In the genomic region with DNA sequence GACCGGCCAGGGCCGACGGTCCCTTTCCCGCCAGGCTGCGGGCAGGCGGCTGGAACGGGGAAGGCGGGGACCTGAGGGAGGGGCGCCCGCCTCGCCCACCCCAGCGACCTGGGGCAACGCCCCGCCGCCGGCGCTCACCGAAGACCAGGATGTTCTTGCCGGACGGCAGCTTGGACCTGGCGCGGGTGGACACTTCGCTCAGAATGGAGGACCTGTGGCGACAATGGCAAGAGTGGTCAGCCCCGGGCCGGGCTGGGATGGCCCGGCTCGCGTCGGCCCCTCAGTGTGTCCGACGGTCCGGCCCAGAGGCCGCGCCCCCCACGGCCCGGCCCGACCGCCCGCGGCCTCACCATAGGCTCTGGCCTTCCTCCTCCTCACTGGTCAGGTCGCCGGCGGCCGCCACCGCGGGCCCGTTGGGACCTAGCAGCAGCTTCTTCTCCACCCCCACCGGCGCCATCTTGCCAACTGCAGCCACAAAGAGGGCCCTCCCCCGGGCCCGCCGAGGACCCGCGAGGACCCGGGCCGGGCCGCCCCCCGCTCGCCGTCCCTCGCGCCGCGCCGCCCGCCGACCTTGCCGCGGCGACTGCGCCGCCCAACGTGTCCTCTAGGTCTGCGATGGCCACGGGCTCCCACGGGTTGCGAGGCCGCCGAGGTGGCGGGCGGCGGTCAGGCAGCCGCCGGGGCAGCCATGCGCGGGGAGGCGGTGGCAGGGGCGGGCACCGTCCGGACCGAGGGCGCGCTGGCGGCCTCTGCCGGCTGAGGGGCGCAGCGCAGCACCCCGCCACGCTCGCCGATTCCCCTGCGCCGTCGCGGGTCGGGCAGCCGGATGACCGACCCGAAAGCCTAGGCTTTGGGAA, we compare ENCODE assay signal across 1 cellular context.
A peak's percentile ranks its signal among the peaks of the same experiment; 100 is the strongest.
TF ChIP-seq lines count a peak whose summit lies in the region.

A gene (minus strand): TSS at position 475 of the 857 bp plus-strand sequence. CDS start 18 bp downstream, at position 457.

TF ChIP-seq in HepG2, 621 proteins besides CTCF, POLR2A, EP300 and RAD21 (continued from another document and continues in another):
- TF ChIP-seq, protein P1, sequence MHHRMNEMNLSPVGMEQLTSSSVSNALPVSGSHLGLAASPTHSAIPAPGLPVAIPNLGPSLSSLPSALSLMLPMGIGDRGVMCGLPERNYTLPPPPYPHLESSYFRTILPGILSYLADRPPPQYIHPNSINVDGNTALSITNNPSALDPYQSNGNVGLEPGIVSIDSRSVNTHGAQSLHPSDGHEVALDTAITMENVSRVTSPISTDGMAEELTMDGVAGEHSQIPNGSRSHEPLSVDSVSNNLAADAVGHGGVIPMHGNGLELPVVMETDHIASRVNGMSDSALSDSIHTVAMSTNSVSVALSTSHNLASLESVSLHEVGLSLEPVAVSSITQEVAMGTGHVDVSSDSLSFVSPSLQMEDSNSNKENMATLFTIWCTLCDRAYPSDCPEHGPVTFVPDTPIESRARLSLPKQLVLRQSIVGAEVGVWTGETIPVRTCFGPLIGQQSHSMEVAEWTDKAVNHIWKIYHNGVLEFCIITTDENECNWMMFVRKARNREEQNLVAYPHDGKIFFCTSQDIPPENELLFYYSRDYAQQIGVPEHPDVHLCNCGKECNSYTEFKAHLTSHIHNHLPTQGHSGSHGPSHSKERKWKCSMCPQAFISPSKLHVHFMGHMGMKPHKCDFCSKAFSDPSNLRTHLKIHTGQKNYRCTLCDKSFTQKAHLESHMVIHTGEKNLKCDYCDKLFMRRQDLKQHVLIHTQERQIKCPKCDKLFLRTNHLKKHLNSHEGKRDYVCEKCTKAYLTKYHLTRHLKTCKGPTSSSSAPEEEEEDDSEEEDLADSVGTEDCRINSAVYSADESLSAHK (CRISPR knock-in tag; IDR thresholded peaks at IDR 0.05; ENCODE audit: borderline replicate concordance): no peak
- no peak for TF ChIP-seq REXO4 (CRISPR knock-in tag; IDR thresholded peaks at IDR 0.05; ENCODE audit: borderline replicate concordance)
- no peak for TF ChIP-seq ZMYM3 (CRISPR knock-in tag; IDR thresholded peaks at IDR 0.05)
- TF ChIP-seq, protein P2, sequence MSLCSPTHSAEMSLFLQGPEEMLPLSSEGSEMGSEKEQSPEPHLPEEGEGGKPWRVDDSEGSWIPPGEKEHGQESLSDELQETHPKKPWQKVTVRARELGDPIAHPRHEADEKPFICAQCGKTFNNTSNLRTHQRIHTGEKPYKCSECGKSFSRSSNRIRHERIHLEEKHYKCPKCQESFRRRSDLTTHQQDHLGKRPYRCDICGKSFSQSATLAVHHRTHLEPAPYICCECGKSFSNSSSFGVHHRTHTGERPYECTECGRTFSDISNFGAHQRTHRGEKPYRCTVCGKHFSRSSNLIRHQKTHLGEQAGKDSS (CRISPR knock-in tag; IDR thresholded peaks at IDR 0.05; ENCODE audit: borderline replicate concordance, low read depth): no peak
- 0 out of 2 replicates have a peak, but pooled peaks have one; percentile 12 for TF ChIP-seq HNF4G (IDR thresholded peaks at IDR 0.05; ENCODE audit: borderline replicate concordance, low read depth, low read length)
- 0 out of 2 replicates have a peak, but pooled peaks have one; percentile 17 for TF ChIP-seq HNF4G (CRISPR knock-in tag; IDR thresholded peaks at IDR 0.05; ENCODE audit: borderline replicate concordance, low read depth)
- TF ChIP-seq ZSCAN9 (CRISPR knock-in tag; IDR thresholded peaks at IDR 0.05; ENCODE audit: borderline replicate concordance): 0 out of 2 replicates have a peak, but pooled peaks have one; percentile 17
- TF ChIP-seq KLF13 (CRISPR knock-in tag; IDR thresholded peaks at IDR 0.05): no peak
- TF ChIP-seq SYNCRIP (IDR thresholded peaks at IDR 0.05; ENCODE audit: insufficient read depth, low read depth, low read length): no peak
- TF ChIP-seq, protein P3, sequence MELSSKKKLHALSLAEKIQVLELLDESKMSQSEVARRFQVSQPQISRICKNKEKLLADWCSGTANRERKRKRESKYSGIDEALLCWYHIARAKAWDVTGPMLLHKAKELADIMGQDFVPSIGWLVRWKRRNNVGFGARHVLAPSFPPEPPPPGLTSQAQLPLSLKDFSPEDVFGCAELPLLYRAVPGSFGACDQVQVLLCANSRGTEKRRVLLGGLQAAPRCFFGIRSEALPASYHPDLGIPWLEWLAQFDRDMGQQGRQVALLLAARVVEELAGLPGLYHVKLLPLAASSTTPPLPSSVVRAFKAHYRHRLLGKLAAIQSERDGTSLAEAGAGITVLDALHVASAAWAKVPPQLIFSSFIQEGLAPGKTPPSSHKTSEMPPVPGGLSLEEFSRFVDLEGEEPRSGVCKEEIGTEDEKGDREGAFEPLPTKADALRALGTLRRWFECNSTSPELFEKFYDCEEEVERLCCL (CRISPR knock-in tag; IDR thresholded peaks at IDR 0.05; ENCODE audit: borderline replicate concordance): no peak
- TF ChIP-seq ZNF616 (CRISPR knock-in tag; IDR thresholded peaks at IDR 0.05; ENCODE audit: low read depth): 0 out of 2 replicates have a peak, but pooled peaks have one; percentile 33
- TF ChIP-seq, protein P4, sequence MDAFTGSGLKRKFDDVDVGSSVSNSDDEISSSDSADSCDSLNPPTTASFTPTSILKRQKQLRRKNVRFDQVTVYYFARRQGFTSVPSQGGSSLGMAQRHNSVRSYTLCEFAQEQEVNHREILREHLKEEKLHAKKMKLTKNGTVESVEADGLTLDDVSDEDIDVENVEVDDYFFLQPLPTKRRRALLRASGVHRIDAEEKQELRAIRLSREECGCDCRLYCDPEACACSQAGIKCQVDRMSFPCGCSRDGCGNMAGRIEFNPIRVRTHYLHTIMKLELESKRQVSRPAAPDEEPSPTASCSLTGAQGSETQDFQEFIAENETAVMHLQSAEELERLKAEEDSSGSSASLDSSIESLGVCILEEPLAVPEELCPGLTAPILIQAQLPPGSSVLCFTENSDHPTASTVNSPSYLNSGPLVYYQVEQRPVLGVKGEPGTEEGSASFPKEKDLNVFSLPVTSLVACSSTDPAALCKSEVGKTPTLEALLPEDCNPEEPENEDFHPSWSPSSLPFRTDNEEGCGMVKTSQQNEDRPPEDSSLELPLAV (CRISPR knock-in tag; conservative IDR thresholded peaks at IDR 0.05; ENCODE audit: low read depth): no peak
- TF ChIP-seq ZNF766 (CRISPR knock-in tag; IDR thresholded peaks at IDR 0.05; ENCODE audit: borderline replicate concordance): peak; percentile 30; the same call in 1 of the 2 replicates
- no peak for TF ChIP-seq ZC3H13 (CRISPR knock-in tag; IDR thresholded peaks at IDR 0.05)
- TF ChIP-seq RBM22 (optimal IDR thresholded peaks at IDR 0.05; ENCODE audit: low read length): no peak
- no peak; the same call in 1 of the 2 replicates for TF ChIP-seq RXRA (CRISPR knock-in tag; IDR thresholded peaks at IDR 0.05)
- TF ChIP-seq HNRNPLL (IDR thresholded peaks at IDR 0.05; ENCODE audit: low read depth, low read length, poor library complexity, severe bottlenecking): peak; percentile 57
- peak; percentile 34; the same call in 1 of the 2 replicates for TF ChIP-seq ESRRA (CRISPR knock-in tag; IDR thresholded peaks at IDR 0.05; ENCODE audit: low read depth)
- no peak for TF ChIP-seq NFIC (IDR thresholded peaks at IDR 0.05; ENCODE audit: low read length)
- TF ChIP-seq, protein P5, sequence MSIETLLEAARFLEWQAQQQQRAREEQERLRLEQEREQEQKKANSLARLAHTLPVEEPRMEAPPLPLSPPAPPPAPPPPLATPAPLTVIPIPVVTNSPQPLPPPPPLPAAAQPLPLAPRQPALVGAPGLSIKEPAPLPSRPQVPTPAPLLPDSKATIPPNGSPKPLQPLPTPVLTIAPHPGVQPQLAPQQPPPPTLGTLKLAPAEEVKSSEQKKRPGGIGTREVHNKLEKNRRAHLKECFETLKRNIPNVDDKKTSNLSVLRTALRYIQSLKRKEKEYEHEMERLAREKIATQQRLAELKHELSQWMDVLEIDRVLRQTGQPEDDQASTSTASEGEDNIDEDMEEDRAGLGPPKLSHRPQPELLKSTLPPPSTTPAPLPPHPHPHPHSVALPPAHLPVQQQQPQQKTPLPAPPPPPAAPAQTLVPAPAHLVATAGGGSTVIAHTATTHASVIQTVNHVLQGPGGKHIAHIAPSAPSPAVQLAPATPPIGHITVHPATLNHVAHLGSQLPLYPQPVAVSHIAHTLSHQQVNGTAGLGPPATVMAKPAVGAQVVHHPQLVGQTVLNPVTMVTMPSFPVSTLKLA (IDR thresholded peaks at IDR 0.05): no peak
- no peak for TF ChIP-seq ZNF530 (CRISPR knock-in tag; IDR thresholded peaks at IDR 0.05; ENCODE audit: low read depth)
- TF ChIP-seq SP4 (CRISPR knock-in tag; IDR thresholded peaks at IDR 0.05): peak; percentile 80
- TF ChIP-seq ZNF143 (CRISPR knock-in tag; IDR thresholded peaks at IDR 0.05): no peak
- peak; percentile 77 for TF ChIP-seq ZNF747 (CRISPR knock-in tag; IDR thresholded peaks at IDR 0.05; ENCODE audit: borderline replicate concordance)
- TF ChIP-seq, protein P6, sequence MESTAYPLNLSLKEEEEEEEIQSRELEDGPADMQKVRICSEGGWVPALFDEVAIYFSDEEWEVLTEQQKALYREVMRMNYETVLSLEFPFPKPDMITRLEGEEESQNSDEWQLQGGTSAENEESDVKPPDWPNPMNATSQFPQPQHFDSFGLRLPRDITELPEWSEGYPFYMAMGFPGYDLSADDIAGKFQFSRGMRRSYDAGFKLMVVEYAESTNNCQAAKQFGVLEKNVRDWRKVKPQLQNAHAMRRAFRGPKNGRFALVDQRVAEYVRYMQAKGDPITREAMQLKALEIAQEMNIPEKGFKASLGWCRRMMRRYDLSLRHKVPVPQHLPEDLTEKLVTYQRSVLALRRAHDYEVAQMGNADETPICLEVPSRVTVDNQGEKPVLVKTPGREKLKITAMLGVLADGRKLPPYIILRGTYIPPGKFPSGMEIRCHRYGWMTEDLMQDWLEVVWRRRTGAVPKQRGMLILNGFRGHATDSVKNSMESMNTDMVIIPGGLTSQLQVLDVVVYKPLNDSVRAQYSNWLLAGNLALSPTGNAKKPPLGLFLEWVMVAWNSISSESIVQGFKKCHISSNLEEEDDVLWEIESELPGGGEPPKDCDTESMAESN (CRISPR knock-in tag; conservative IDR thresholded peaks at IDR 0.05): peak; percentile 54
- TF ChIP-seq, protein P7, sequence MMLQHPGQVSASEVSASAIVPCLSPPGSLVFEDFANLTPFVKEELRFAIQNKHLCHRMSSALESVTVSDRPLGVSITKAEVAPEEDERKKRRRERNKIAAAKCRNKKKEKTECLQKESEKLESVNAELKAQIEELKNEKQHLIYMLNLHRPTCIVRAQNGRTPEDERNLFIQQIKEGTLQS (CRISPR knock-in tag; IDR thresholded peaks at IDR 0.05): peak; percentile 37
- no peak for TF ChIP-seq RFX5 (IDR thresholded peaks at IDR 0.05; ENCODE audit: low read depth, low read length)
- TF ChIP-seq ZNF879 (CRISPR knock-in tag; IDR thresholded peaks at IDR 0.05): no peak
- no peak for TF ChIP-seq ZNF615 (CRISPR knock-in tag; IDR thresholded peaks at IDR 0.05; ENCODE audit: borderline replicate concordance)
- TF ChIP-seq, protein P8, sequence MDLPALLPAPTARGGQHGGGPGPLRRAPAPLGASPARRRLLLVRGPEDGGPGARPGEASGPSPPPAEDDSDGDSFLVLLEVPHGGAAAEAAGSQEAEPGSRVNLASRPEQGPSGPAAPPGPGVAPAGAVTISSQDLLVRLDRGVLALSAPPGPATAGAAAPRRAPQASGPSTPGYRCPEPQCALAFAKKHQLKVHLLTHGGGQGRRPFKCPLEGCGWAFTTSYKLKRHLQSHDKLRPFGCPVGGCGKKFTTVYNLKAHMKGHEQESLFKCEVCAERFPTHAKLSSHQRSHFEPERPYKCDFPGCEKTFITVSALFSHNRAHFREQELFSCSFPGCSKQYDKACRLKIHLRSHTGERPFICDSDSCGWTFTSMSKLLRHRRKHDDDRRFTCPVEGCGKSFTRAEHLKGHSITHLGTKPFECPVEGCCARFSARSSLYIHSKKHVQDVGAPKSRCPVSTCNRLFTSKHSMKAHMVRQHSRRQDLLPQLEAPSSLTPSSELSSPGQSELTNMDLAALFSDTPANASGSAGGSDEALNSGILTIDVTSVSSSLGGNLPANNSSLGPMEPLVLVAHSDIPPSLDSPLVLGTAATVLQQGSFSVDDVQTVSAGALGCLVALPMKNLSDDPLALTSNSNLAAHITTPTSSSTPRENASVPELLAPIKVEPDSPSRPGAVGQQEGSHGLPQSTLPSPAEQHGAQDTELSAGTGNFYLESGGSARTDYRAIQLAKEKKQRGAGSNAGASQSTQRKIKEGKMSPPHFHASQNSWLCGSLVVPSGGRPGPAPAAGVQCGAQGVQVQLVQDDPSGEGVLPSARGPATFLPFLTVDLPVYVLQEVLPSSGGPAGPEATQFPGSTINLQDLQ (CRISPR knock-in tag; IDR thresholded peaks at IDR 0.05): no peak; the same call in 1 of the 2 replicates
- TF ChIP-seq SAFB2 (CRISPR knock-in tag; IDR thresholded peaks at IDR 0.05; ENCODE audit: borderline replicate concordance, low read depth): peak; percentile 6; the same call in 1 of the 2 replicates
- TF ChIP-seq DPF2 (CRISPR knock-in tag; IDR thresholded peaks at IDR 0.05; ENCODE audit: borderline replicate concordance, low read depth): no peak
- TF ChIP-seq, protein P9, sequence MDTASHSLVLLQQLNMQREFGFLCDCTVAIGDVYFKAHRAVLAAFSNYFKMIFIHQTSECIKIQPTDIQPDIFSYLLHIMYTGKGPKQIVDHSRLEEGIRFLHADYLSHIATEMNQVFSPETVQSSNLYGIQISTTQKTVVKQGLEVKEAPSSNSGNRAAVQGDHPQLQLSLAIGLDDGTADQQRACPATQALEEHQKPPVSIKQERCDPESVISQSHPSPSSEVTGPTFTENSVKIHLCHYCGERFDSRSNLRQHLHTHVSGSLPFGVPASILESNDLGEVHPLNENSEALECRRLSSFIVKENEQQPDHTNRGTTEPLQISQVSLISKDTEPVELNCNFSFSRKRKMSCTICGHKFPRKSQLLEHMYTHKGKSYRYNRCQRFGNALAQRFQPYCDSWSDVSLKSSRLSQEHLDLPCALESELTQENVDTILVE (CRISPR knock-in tag; IDR thresholded peaks at IDR 0.05): no peak; the same call in 1 of the 2 replicates
- TF ChIP-seq PHF21A (CRISPR knock-in tag; IDR thresholded peaks at IDR 0.05): no peak
- peak; percentile 90 for TF ChIP-seq ARNT2 (CRISPR knock-in tag; IDR thresholded peaks at IDR 0.05; ENCODE audit: low read depth)
- TF ChIP-seq, protein P10, sequence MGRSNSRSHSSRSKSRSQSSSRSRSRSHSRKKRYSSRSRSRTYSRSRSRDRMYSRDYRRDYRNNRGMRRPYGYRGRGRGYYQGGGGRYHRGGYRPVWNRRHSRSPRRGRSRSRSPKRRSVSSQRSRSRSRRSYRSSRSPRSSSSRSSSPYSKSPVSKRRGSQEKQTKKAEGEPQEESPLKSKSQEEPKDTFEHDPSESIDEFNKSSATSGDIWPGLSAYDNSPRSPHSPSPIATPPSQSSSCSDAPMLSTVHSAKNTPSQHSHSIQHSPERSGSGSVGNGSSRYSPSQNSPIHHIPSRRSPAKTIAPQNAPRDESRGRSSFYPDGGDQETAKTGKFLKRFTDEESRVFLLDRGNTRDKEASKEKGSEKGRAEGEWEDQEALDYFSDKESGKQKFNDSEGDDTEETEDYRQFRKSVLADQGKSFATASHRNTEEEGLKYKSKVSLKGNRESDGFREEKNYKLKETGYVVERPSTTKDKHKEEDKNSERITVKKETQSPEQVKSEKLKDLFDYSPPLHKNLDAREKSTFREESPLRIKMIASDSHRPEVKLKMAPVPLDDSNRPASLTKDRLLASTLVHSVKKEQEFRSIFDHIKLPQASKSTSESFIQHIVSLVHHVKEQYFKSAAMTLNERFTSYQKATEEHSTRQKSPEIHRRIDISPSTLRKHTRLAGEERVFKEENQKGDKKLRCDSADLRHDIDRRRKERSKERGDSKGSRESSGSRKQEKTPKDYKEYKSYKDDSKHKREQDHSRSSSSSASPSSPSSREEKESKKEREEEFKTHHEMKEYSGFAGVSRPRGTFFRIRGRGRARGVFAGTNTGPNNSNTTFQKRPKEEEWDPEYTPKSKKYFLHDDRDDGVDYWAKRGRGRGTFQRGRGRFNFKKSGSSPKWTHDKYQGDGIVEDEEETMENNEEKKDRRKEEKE (IDR thresholded peaks at IDR 0.05): no peak
